Comparison of ENCODE assay signal across 25 cellular contexts in the genomic region with DNA sequence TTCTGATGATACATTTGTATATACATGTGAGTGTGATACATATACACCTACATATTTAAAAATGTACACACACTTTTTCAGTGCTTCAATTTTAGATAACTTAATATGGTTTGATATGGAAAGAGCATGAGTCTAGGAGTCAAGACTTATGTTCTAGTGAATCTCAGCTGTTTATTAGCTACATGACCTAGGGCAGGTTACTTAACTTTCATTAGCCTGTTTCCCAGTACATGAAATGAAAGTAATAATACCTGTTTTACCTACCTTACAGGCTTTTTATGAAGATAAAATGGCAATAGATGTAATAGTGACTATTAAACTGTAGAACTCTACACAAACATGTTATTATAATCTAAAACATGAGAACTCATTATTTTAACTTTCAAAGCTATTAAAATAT.
"Had no signal": no experiment of that assay in that cellular context is flagged by ENCODE, and none has a peak within 500 bp of the region (broad histone marks: within the 10 kb centered on the region; RNA-seq: fewer than 3 reads in every experiment).

No MANE protein-coding gene starts in this region.

- H3K27ac ChIP-seq: ascending aorta, breast epithelium, coronary artery, dorsolateral prefrontal cortex, esophagus squamous epithelium, gastroesophageal sphincter, VCaP had no signal

- ATAC-seq: gastroesophageal sphincter, WTC11 had no signal

- H3K4me1 ChIP-seq: ascending aorta, breast epithelium had no signal

- H3K36me3 ChIP-seq: ascending aorta, breast epithelium, esophagus squamous epithelium, gastroesophageal sphincter had no signal

- H3K4me3 ChIP-seq: ascending aorta, breast epithelium, coronary artery, dorsolateral prefrontal cortex, esophagus squamous epithelium, gastroesophageal sphincter had no signal

- H3K27me3 ChIP-seq: ascending aorta, breast epithelium, dorsolateral prefrontal cortex, esophagus squamous epithelium, gastroesophageal sphincter had no signal

- DNase-seq: activated CD4-positive, alpha-beta memory T cell treated with anti-CD3 and anti-CD28 coated beads, Interleukin-2, amount 10 ng/mL, durations not matched to agents 7 days and 5 days; activated CD4-positive, alpha-beta T cell treated with anti-CD3 and anti-CD28 coated beads for 1 hour; activated CD4-positive, alpha-beta T cell treated with anti-CD3 and anti-CD28 coated beads for 4 hours; activated CD4-positive, alpha-beta T cell treated with anti-CD3 and anti-CD28 coated beads, Interleukin-2, amount 10 ng/mL, durations not matched to agents 7 days and 5 days; activated CD4-positive, alpha-beta T cell treated with anti-CD3 and anti-CD28 coated beads, Interleukin-2, amount 50 U/mL, for 4 hours; activated CD8-positive, alpha-beta memory T cell treated with anti-CD3 and anti-CD28 coated beads, Interleukin-2, amount 50 U/mL, for 48 hours; activated gamma-delta T cell; activated naive CD4-positive, alpha-beta T cell; activated naive CD4-positive, alpha-beta T cell treated with anti-CD3 and anti-CD28 coated beads, Interleukin-2, amount 10 ng/mL, durations not matched to agents 7 days and 5 days; activated naive CD8-positive, alpha-beta T cell treated with anti-CD3 and anti-CD28 coated beads, Interleukin-2, amount 10 ng/mL, durations not matched to agents 7 days and 5 days; activated T-cell treated with anti-CD3 and anti-CD28 coated beads for 4 hours; activated T-cell treated with anti-CD3 and anti-CD28 coated beads, Interleukin-2, amount 50 U/mL, for 24 hours; dorsolateral prefrontal cortex; effector memory CD4-positive, alpha-beta T cell; endodermal cell; erythroblast; esophagus squamous epithelium; foreskin melanocyte; T-helper 2 cell had no signal

- H3K9me3 ChIP-seq: ascending aorta, breast epithelium, esophagus squamous epithelium, gastroesophageal sphincter had no signal
